In genomic region chr2:42859006-42859552, GRCh38 we compare ENCODE assay signal across 1 cellular context.
TF ChIP-seq lines count a peak whose summit lies in the region.

No MANE protein-coding gene starts in this region.

TF ChIP-seq in K562, 482 proteins besides CTCF, POLR2A, EP300 and RAD21 (continued from another document):
- TF ChIP-seq AFF1 (IDR thresholded peaks at IDR 0.05; ENCODE audit: low read depth in 1 of 2, partially characterized antibody in 2 of 2) (peak in 1 of 2 experiments; percentile 74), TEAD1 (CRISPR knock-in tag; IDR thresholded peaks at IDR 0.05) (0 out of 4 replicates have a peak, but pooled peaks of 1 of the 2 experiments have one; percentile 34), YBX1 (IDR thresholded peaks at IDR 0.05) (no peak), MAZ (CRISPR knock-in tag; conservative IDR thresholded peaks at IDR 0.05 in 1 of 2, IDR thresholded peaks at IDR 0.05 in 1 of 2) (peak in 1 of 2 experiments; percentile 44; a peak in 1 of 4 replicates), CC2D1A (IDR thresholded peaks at IDR 0.05) (peak; percentile 67; the same call in 1 of the 2 replicates), ARID3A (IDR thresholded peaks at IDR 0.05; ENCODE audit: borderline replicate concordance, low read depth, low read length) (0 out of 2 replicates have a peak, but pooled peaks have one; percentile 16), SPI1 (IDR thresholded peaks at IDR 0.05; ENCODE audit: borderline replicate concordance, low read depth, low read length) (no peak), CBX3 (IDR thresholded peaks at IDR 0.05; ENCODE audit: borderline replicate concordance in 1 of 2, low read length in 2 of 2) (peak in 1 of 2 experiments; percentile 69; a peak in 1 of 3 replicates), ZNF592 (IDR thresholded peaks at IDR 0.05) (peak; percentile 21; the same call in 1 of the 2 replicates), ZNF24 (IDR thresholded peaks at IDR 0.05) (0 out of 2 replicates have a peak, but pooled peaks have one; percentile 16), ZNF644 (tag; IDR thresholded peaks at IDR 0.05; ENCODE audit: low read depth) (no peak), JUND (IDR thresholded peaks at IDR 0.05; ENCODE audit: borderline replicate concordance, low read depth, low read length) (0 out of 2 replicates have a peak, but pooled peaks have one; percentile 22), JUND (tag; IDR thresholded peaks at IDR 0.05; ENCODE audit: borderline replicate concordance, low read depth, low read length) (no peak), IRF9 (tag; IDR thresholded peaks at IDR 0.05) (no peak)
